15 cellular contexts compared by ENCODE assay signal in the genomic region with DNA sequence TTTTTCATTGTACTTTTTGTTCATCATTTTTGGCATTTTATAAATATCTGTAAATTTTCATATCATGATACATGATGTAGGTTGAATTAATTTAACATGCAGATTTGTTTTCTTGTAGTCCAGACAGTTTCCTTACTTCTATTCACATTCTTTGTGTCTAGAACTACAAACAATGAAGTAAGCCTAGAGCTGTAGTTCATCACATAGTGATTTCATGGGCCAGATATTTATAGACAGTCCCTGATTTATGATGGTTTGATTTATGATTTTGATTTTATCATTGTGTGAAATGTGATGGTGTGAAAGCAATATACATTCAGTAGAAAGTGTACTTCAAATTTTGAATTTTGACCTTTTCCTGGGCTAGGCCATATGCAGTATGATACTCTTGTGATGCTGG.
DNase-seq lines count a peak whose midpoint lies in the region; ATAC-seq and TF ChIP-seq lines count a peak whose summit lies in the region.
"Had no signal": no experiment of that assay in that cellular context is flagged by ENCODE, and none has a peak within 500 bp of the region (broad histone marks: within the 10 kb centered on the region; RNA-seq: fewer than 3 reads in every experiment).

No MANE protein-coding gene starts in this region.

- POLR2A ChIA-PET in Panc1 (lab: Charles Lee) = no interaction called here

- H3K9ac ChIP-seq in GM23248 (no peak overlapping the region), skeletal muscle satellite cell (ENCODE audit: low read depth, low read length) (peak overlapping the region; percentile 30)
- H3K9ac ChIP-seq: BLaER1 treated with 17β-estradiol and CSF1 and Interleukin-3, amounts not matched to agents 10 nM and 100 nM had no signal

- CTCF ChIA-PET in Panc1 (lab: Charles Lee) = no interaction called here

- intact Hi-C loops in Panc1 (cut with micrococcal nuclease; ENCODE audit: unreplicated experiment) = no loop called here

- in situ Hi-C loops in GM23248 (cut with MboI) = no loop called here
- in situ Hi-C loops in Panc1 (cut with HindIII; ENCODE audit: low pct_unique_long_range_greater_than_20kb, low sequenced_read_pairs) = no loop called here

- peaks cover 10% of the 10 kb centered on the region for H3K9me3 Mint-ChIP-seq in T-helper 2 cell treated with Interferon-gamma antibody and Interleukin-4, amounts not matched to agents 5 μg/mL and 100 μg/mL, for 36 hours

- no peak for TF ChIP-seq CTCF in Panc1 (IDR thresholded peaks at IDR 0.05)

- H3K36me3 ChIP-seq in GM23248 (ENCODE audit: low read depth) (peaks cover 3% of the 10 kb centered on the region; the same call in 1 of the 2 replicates), Panc1 (ENCODE audit: control insufficient read depth, insufficient read depth, low read length) (no peaks in the 10 kb centered on the region), skeletal muscle satellite cell (ENCODE audit: insufficient read depth, low read length) (peaks cover 18% of the 10 kb centered on the region)
- H3K36me3 ChIP-seq: BLaER1 treated with 17β-estradiol and CSF1 and Interleukin-3, amounts not matched to agents 10 nM and 100 nM had no signal

- peaks cover 21% of the 10 kb centered on the region for H3K4me1 ChIP-seq in GM23248 (ENCODE audit: insufficient read depth)
- peaks cover 15% of the 10 kb centered on the region; the same call in 1 of the 2 replicates for H3K4me1 ChIP-seq in Panc1 (ENCODE audit: control insufficient read depth, insufficient read depth, low read length)
- H3K4me1 ChIP-seq in skeletal muscle satellite cell (ENCODE audit: control insufficient read depth, insufficient read depth, low read length) = peaks cover 47% of the 10 kb centered on the region

- H3K79me2 ChIP-seq in GM23248 (ENCODE audit: insufficient read depth) = no peaks in the 10 kb centered on the region

- H4K20me1 ChIP-seq in GM23248 (ENCODE audit: insufficient read depth) = no peaks in the 10 kb centered on the region
- H4K20me1 ChIP-seq: BLaER1 treated with 17β-estradiol and CSF1 and Interleukin-3, amounts not matched to agents 10 nM and 100 nM had no signal

- H3K27ac ChIP-seq in GM23248 = peak overlapping the region; percentile 13
- peak overlapping the region; percentile 65 for H3K27ac ChIP-seq in Panc1 (ENCODE audit: low read length)
- peak overlapping the region; percentile 91 for H3K27ac ChIP-seq in epithelial cell of prostate
- H3K27ac ChIP-seq: BLaER1 treated with 17β-estradiol and CSF1 and Interleukin-3, amounts not matched to agents 10 nM and 100 nM had no signal

- H3K4me3 ChIP-seq in GM23248 (no peak overlapping the region), Panc1 (ENCODE audit: low read depth in 2 of 2, low read length in 2 of 2) (no peak overlapping the region), skeletal muscle satellite cell (ENCODE audit: low read length) (no peak overlapping the region)
- H3K4me3 ChIP-seq: BLaER1 treated with 17β-estradiol and CSF1 and Interleukin-3, amounts not matched to agents 10 nM and 100 nM; K562 had no signal

- no TSS peak for BruUV-seq in Panc1 (replicated peaks; lab: Mats Ljungman, UMichigan)

- no peaks in the 10 kb centered on the region for H3K36me3 Mint-ChIP-seq in T-helper 2 cell treated with Interferon-gamma antibody and Interleukin-4, amounts not matched to agents 5 μg/mL and 100 μg/mL, for 36 hours (ENCODE audit: low read depth)

- H3K27ac Mint-ChIP-seq in T-helper 2 cell treated with Interferon-gamma antibody and Interleukin-4, amounts not matched to agents 5 μg/mL and 100 μg/mL, for 36 hours = no peak overlapping the region

- H3K27me3 ChIP-seq in GM23248 (replicated peaks; ENCODE audit: insufficient read depth) = no peaks in the 10 kb centered on the region
- no peaks in the 10 kb centered on the region for H3K27me3 ChIP-seq in Panc1 (ENCODE audit: control insufficient read depth, insufficient read depth, low read length)
- no peaks in the 10 kb centered on the region for H3K27me3 ChIP-seq in skeletal muscle satellite cell (ENCODE audit: control insufficient read depth, insufficient read depth, low read length)
- H3K27me3 ChIP-seq: BLaER1 treated with 17β-estradiol and CSF1 and Interleukin-3, amounts not matched to agents 10 nM and 100 nM had no signal

- H2AFZ ChIP-seq in GM23248 = 0 out of 2 replicates have a peak overlapping the region, but pooled peaks have one; percentile 38

- H3K27me3 Mint-ChIP-seq in T-helper 2 cell treated with Interferon-gamma antibody and Interleukin-4, amounts not matched to agents 5 μg/mL and 100 μg/mL, for 36 hours (ENCODE audit: low read depth) = no peaks in the 10 kb centered on the region

- H3F3A ChIP-seq in GM23248 (ENCODE audit: insufficient read depth) = peaks cover 19% of the 10 kb centered on the region

- peak overlapping the region; percentile 43 for H3K4me2 ChIP-seq in GM23248 (ENCODE audit: unreplicated experiment)
- peak overlapping the region; percentile 43 for H3K4me2 ChIP-seq in skeletal muscle satellite cell (ENCODE audit: low read length)
- H3K4me2 ChIP-seq: BLaER1 treated with 17β-estradiol and CSF1 and Interleukin-3, amounts not matched to agents 10 nM and 100 nM had no signal

- no peak overlapping the region for H3K4me3 Mint-ChIP-seq in T-helper 2 cell treated with Interferon-gamma antibody and Interleukin-4, amounts not matched to agents 5 μg/mL and 100 μg/mL, for 36 hours

- no peaks in the 10 kb centered on the region for H3K4me1 Mint-ChIP-seq in T-helper 2 cell treated with Interferon-gamma antibody and Interleukin-4, amounts not matched to agents 5 μg/mL and 100 μg/mL, for 36 hours (ENCODE audit: low read depth)

- 0 out of 2 replicates have a peak, but pooled peaks have one; percentile 35 for ATAC-seq in Panc1
- ATAC-seq: K562 had no signal

- H3K9me3 ChIP-seq in GM23248 (ENCODE audit: low read depth) (no peaks in the 10 kb centered on the region), Panc1 (ENCODE audit: control insufficient read depth, insufficient read depth, low read depth, low read length) (peaks cover 29% of the 10 kb centered on the region; the same call in 1 of the 2 replicates), skeletal muscle satellite cell (replicated peaks; ENCODE audit: low read length) (no peaks in the 10 kb centered on the region)

- no peaks in the 10 kb centered on the region for H3K9me2 ChIP-seq in GM23248 (ENCODE audit: insufficient read depth)

- DNase-seq in GM23248 (no peak), Panc1 (ENCODE audit: low read depth, low spot score) (no peak), epithelial cell of prostate (ENCODE audit: low read depth, low spot score) (no peak), NCI-H446 treated with DMSO at 0.1 percent for 48 hours (lab: John Stamatoyannopoulos, UW) (no peak)
- no peak for DNase-seq in stimulated activated CD4-positive, alpha-beta T cell treated with anti-CD3 and anti-CD28 coated beads, Interleukin-4, amount 100 ng/mL, for 4 hours
- no peak for DNase-seq in T-helper 2 cell treated with Interferon-gamma antibody and Interleukin-4, amounts not matched to agents 5 μg/mL and 100 μg/mL, for 36 hours (ENCODE audit: low spot score)
- DNase-seq: DMS 273 treated with DMSO at 0.1 percent for 48 hours; NCI-H1048; NCI-H2107; NCI-H69; NK-92 treated with Interleukin-12 subunit alpha and Interleukin-12 subunit beta, amount 100 ng/mL, for 24 hours; Right ventricle myocardium superior had no signal

Comparison
In these comparisons a context has a peak if more than half of its experiments do, and no peak if none do; other contexts are left out.
1. H3K27ac ChIP-seq: peak in every context shown above with its lines; median percentile 91 in epithelial cell of prostate; 65 in Panc1; 13 in GM23248.